Comparison of ENCODE assay signal across 16 cellular contexts in the genomic region with DNA sequence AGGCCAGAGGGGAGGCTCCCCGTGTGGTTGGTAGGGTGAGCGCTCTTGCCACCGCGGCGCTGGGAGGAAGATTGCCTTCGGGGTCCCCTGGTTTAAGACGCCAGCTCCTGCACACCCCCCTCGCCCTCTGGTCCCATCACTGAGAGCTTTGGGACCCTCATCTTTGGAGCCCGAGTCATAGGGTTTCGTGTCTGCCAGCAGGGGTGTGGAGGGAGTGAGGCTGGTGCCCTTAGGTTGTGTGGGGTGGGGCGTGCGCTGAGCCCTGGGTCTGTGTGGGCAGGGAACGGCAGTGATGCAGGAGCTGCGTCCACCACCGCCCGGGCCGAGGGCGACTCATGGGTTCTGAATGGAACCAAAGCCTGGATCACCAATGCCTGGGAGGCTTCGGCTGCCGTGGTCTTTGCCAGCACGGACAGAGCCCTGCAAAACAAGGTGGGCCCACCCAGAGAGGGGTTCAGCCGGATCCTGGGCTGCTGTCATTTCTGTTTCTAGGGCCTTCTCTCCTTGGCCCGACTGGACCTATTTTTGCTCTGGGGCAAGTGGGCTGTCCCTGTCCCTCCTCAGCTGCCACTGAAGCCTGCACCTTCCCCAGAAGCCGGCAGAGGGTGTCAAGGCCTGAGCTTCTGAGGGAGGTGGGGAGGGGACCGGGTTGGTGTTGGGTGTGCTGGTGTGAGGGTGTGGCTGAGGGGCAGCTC. TPM values are rescaled to one million over a fixed set of nuclear protein-coding genes. Genes with fewer than 3 reads are reported as not detected.
A peak's percentile ranks its signal among the peaks of the same experiment; 100 is the strongest.
DNase-seq lines count a peak whose midpoint lies in the region; ATAC-seq and TF ChIP-seq lines count a peak whose summit lies in the region.
"Had no signal": no experiment of that assay in that cellular context is flagged by ENCODE, and none has a peak within 500 bp of the region (broad histone marks: within the 10 kb centered on the region; RNA-seq: fewer than 3 reads in every experiment).

No MANE protein-coding gene starts in this region.

- ATAC-seq in left ventricle myocardium superior (no peak), HG02885 (IDR thresholded peaks at IDR 0.05; ENCODE audit: poor library complexity, unreplicated experiment) (no peak)
- no peak for ATAC-seq in activated naive CD4-positive, alpha-beta T cell treated with anti-CD3 and anti-CD28 coated beads, Interleukin-2, amount 50 U/mL, for 72 hours
- ATAC-seq: activated CD8-positive, alpha-beta T cell treated with anti-CD3 and anti-CD28 coated beads, Interleukin-2, amount 10 ng/mL, durations not matched to agents 7 days and 5 days had no signal

- in situ Hi-C loops in SK-MEL-5 (cut with HindIII; ENCODE audit: low pct_unique_long_range_greater_than_20kb, low sequenced_read_pairs): no loop called here

- no peak overlapping the region for H3K27ac Mint-ChIP-seq in type B pancreatic cell
- H3K27ac Mint-ChIP-seq in activated naive CD4-positive, alpha-beta T cell treated with anti-CD3 and anti-CD28 coated beads, Interleukin-2, amount 50 U/mL, for 72 hours: no peak overlapping the region
- H3K27ac Mint-ChIP-seq: activated CD8-positive, alpha-beta T cell treated with anti-CD3 and anti-CD28 coated beads, Interleukin-2, amount 10 ng/mL, durations not matched to agents 7 days and 5 days; activated naive CD4-positive, alpha-beta T cell treated with anti-CD3 and anti-CD28 coated beads for 36 hours; T-helper 2 cell treated with Interferon-gamma antibody and Interleukin-4, amounts not matched to agents 5 μg/mL and 100 μg/mL, for 36 hours had no signal

- peak; percentile 39 for TF ChIP-seq CTCF in fibroblast of villous mesenchyme (IDR thresholded peaks at IDR 0.05; ENCODE audit: insufficient read depth, low read depth, low read length)
- TF ChIP-seq CTCF in type B pancreatic cell (conservative IDR thresholded peaks at IDR 0.05): peak; percentile 45

- no peaks in the 10 kb centered on the region for H3K27me3 Mint-ChIP-seq in type B pancreatic cell

- no peaks in the 10 kb centered on the region for H3K4me1 Mint-ChIP-seq in type B pancreatic cell (ENCODE audit: unreplicated experiment)

- no peaks in the 10 kb centered on the region for H3K9me3 Mint-ChIP-seq in type B pancreatic cell
- H3K9me3 Mint-ChIP-seq in activated naive CD4-positive, alpha-beta T cell treated with anti-CD3 and anti-CD28 coated beads, Interleukin-2, amount 50 U/mL, for 72 hours: no peaks in the 10 kb centered on the region
- H3K9me3 Mint-ChIP-seq: activated naive CD4-positive, alpha-beta T cell treated with anti-CD3 and anti-CD28 coated beads for 36 hours; T-helper 2 cell treated with Interferon-gamma antibody and Interleukin-4, amounts not matched to agents 5 μg/mL and 100 μg/mL, for 36 hours had no signal

- intact Hi-C loops in cardiac septum (cut with DNase I): no loop called here
- intact Hi-C loops in left ventricle myocardium superior (cut with micrococcal nuclease): no loop called here

- H3K4me3 ChIP-seq in fibroblast of villous mesenchyme (ENCODE audit: low read depth, low read length): no peak overlapping the region
- H3K4me3 ChIP-seq: BLaER1 had no signal

- peaks cover 3% of the 10 kb centered on the region for H3K36me3 Mint-ChIP-seq in type B pancreatic cell
- no peaks in the 10 kb centered on the region for H3K36me3 Mint-ChIP-seq in activated naive CD4-positive, alpha-beta T cell treated with anti-CD3 and anti-CD28 coated beads, Interleukin-2, amount 50 U/mL, for 72 hours

- peak; percentile 67 for DNase-seq in cardiac septum (ENCODE audit: low spot score)
- no peak for DNase-seq in left ventricle myocardium superior
- DNase-seq in SK-MEL-5 (ENCODE audit: low read depth, low spot score): peak; percentile 72
- no peak for DNase-seq in fibroblast of villous mesenchyme (ENCODE audit: low read depth)
- no peak for DNase-seq in type B pancreatic cell (ENCODE audit: extremely low spot score, unreplicated experiment)
- DNase-seq in activated naive CD4-positive, alpha-beta T cell treated with anti-CD3 and anti-CD28 coated beads, Interleukin-2, amount 50 U/mL, for 72 hours (ENCODE audit: low spot score in 2 of 2): no peak
- DNase-seq in activated CD4-positive, alpha-beta T cell treated with anti-CD3 and anti-CD28 coated beads for 4 hours: no peak
- DNase-seq: activated CD8-positive, alpha-beta T cell treated with anti-CD3 and anti-CD28 coated beads, Interleukin-2, amount 10 ng/mL, durations not matched to agents 7 days and 5 days; activated naive CD4-positive, alpha-beta T cell treated with anti-CD3 and anti-CD28 coated beads for 36 hours; cortex of kidney; foreskin melanocyte; left colon; MM.1S had no signal

- no peak overlapping the region for H3K4me3 Mint-ChIP-seq in type B pancreatic cell
- H3K4me3 Mint-ChIP-seq: activated CD8-positive, alpha-beta T cell treated with anti-CD3 and anti-CD28 coated beads, Interleukin-2, amount 10 ng/mL, durations not matched to agents 7 days and 5 days; activated naive CD4-positive, alpha-beta T cell treated with anti-CD3 and anti-CD28 coated beads for 36 hours; T-helper 2 cell treated with Interferon-gamma antibody and Interleukin-4, amounts not matched to agents 5 μg/mL and 100 μg/mL, for 36 hours had no signal

RNA-seq across cellular contexts. Expression of a gene that starts 12.1 kb away (rescaled TPM):
- total RNA-seq in cardiac septum (58.4 TPM), left ventricle myocardium superior (108 TPM), fibroblast of villous mesenchyme (6.9 and 9.7 TPM in 2 replicates), type B pancreatic cell (ENCODE audit: low replicate concordance) (12.1 and 16.4 TPM in 2 replicates)
- 10.5 and 11.2 TPM in 2 replicates for total RNA-seq in SK-MEL-5 (2014; rRNA removed; shearing (Covaris generic))
- 9.9 and 11.8 TPM in 2 replicates for polyA plus RNA-seq in SK-MEL-5 (2015; cell fraction: cytosol; rRNA removed)
- polyA plus RNA-seq in SK-MEL-5 (2015; cell fraction: nucleus; rRNA removed): 87.4 and 89.6 TPM in 2 replicates
- 10 to 100 TPM; 15.9 to 24.5 TPM for total RNA-seq in activated naive CD4-positive, alpha-beta T cell treated with anti-CD3 and anti-CD28 coated beads, Interleukin-2, amount 50 U/mL, for 72 hours

RNA-seq across cellular contexts. Expression of a gene that starts 27.4 kb away (rescaled TPM):
- total RNA-seq in cardiac septum: 10.9 TPM
- 13.2 TPM for total RNA-seq in left ventricle myocardium superior
- total RNA-seq in SK-MEL-5 (2014; rRNA removed; shearing (Covaris generic)): 11.6 and 12.1 TPM in 2 replicates
- 26.1 and 28.5 TPM in 2 replicates for polyA plus RNA-seq in SK-MEL-5 (2015; cell fraction: cytosol; rRNA removed)
- polyA plus RNA-seq in SK-MEL-5 (2015; cell fraction: nucleus; rRNA removed): 32.0 and 35.1 TPM in 2 replicates
- 18.7 and 25.0 TPM in 2 replicates for total RNA-seq in fibroblast of villous mesenchyme
- total RNA-seq in type B pancreatic cell (ENCODE audit: low replicate concordance): 39.2 and 57.2 TPM in 2 replicates
- total RNA-seq in activated naive CD4-positive, alpha-beta T cell treated with anti-CD3 and anti-CD28 coated beads, Interleukin-2, amount 50 U/mL, for 72 hours: 10 to 100 TPM; 24.3 to 26.7 TPM

RNA-seq across cellular contexts. Expression of a gene that starts 50.8 kb away (rescaled TPM):
- total RNA-seq in cardiac septum: 103 TPM
- total RNA-seq in left ventricle myocardium superior: 130 TPM
- total RNA-seq in SK-MEL-5 (2014; rRNA removed; shearing (Covaris generic)): 150 and 156 TPM in 2 replicates
- polyA plus RNA-seq in SK-MEL-5 (2015; cell fraction: cytosol; rRNA removed): 94.3 and 122 TPM in 2 replicates
- 66.6 and 96.5 TPM in 2 replicates for polyA plus RNA-seq in SK-MEL-5 (2015; cell fraction: nucleus; rRNA removed)
- total RNA-seq in fibroblast of villous mesenchyme: 126 and 224 TPM in 2 replicates
- total RNA-seq in type B pancreatic cell (ENCODE audit: low replicate concordance): 168 and 172 TPM in 2 replicates
- 10 to 100 TPM; 51.0 to 89.9 TPM for total RNA-seq in activated naive CD4-positive, alpha-beta T cell treated with anti-CD3 and anti-CD28 coated beads, Interleukin-2, amount 50 U/mL, for 72 hours

Comparison
In these comparisons a context has a peak if more than half of its experiments do, and no peak if none do; other contexts are left out.
1. DNase-seq: peak in cardiac septum (single experiment) and SK-MEL-5 (single experiment); none in left ventricle myocardium superior (single experiment), fibroblast of villous mesenchyme (single experiment), type B pancreatic cell (single experiment), activated naive CD4-positive, alpha-beta T cell treated with anti-CD3 and anti-CD28 coated beads, Interleukin-2, amount 50 U/mL, for 72 hours (0 of 2) and activated CD4-positive, alpha-beta T cell treated with anti-CD3 and anti-CD28 coated beads for 4 hours (0 of 2).